Comparison of ENCODE assay signal across 6 cellular contexts in the genomic region with DNA sequence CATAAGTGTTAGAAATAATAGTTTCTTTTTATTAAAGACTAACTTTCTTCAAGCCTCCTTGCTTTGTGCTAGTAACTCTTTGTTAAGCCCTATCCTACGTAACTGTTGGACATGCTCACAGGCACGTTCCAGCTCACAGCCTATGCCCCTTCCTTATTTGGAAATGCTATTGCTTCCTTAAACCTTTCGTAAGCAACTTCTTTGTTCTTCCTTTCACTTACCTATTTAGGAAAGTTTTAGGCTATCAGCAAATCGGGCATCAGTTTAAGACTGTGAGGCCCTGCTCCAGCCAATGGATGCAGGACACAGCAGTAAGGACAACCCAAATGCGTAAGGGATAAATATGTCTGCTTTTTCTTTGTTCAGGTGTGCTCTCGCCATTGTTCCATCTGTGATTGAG. TPM values are rescaled to one million over a fixed set of nuclear protein-coding genes. Genes with fewer than 3 reads are reported as not detected.
"Had no signal": no experiment of that assay in that cellular context is flagged by ENCODE, and none has a peak within 500 bp of the region (broad histone marks: within the 10 kb centered on the region; RNA-seq: fewer than 3 reads in every experiment).

No MANE protein-coding gene starts in this region.

RNA-seq across cellular contexts. Expression of a gene that starts 14.2 kb away (rescaled TPM):
- total RNA-seq: activated B cell treated with CpG ODN at 0.5 μM for 24 hours; activated CD4-positive, alpha-beta memory T cell treated with anti-CD3 and anti-CD28 coated beads for 36 hours; activated naive CD4-positive, alpha-beta T cell treated with anti-CD3 and anti-CD28 coated beads for 36 hours; activated naive CD4-positive, alpha-beta T cell treated with anti-CD3 and anti-CD28 coated beads, Interleukin-2, amount 50 U/mL, for 72 hours; activated T-cell treated with anti-CD3 and anti-CD28 coated beads, Interleukin-2, amount 50 U/mL, for 4 hours; activated T-helper 1 cell treated with anti-CD3 and anti-CD28 coated beads, Interleukin-12 subunit alpha, Interleukin-12 subunit beta, Interleukin-2, Interleukin-4 antibody, amounts not matched to agents 30 ng/mL and 10 ng/mL and 1 ng/mL, durations not matched to agents 14 hours and 24 hours and 36 hours had no signal
